ENCODE assay signal across 22 cellular contexts in genomic region chr22:18952022-18952421, GRCh38. TPM values are rescaled to one million over a fixed set of nuclear protein-coding genes. Genes with fewer than 3 reads are reported as not detected.
"Had no signal": no experiment of that assay in that cellular context is flagged by ENCODE, and none has a peak within 500 bp of the region (broad histone marks: within the 10 kb centered on the region; RNA-seq: fewer than 3 reads in every experiment).

No MANE protein-coding gene starts in this region.

- H3K4me1 Mint-ChIP-seq: naive B cell, T-cell had no signal

- H3K27me3 ChIP-seq: ascending aorta, thyroid gland had no signal

- H3K9me3 ChIP-seq: ascending aorta, thyroid gland had no signal

- H3K9me3 Mint-ChIP-seq: activated naive CD4-positive, alpha-beta T cell treated with anti-CD3 and anti-CD28 coated beads, Interleukin-2, amount 50 U/mL, for 72 hours; activated T-helper 1 cell treated with anti-CD3 and anti-CD28 coated beads, Interleukin-12 subunit alpha, Interleukin-12 subunit beta, Interleukin-2, Interleukin-4 antibody, amounts not matched to agents 30 ng/mL and 10 ng/mL and 1 ng/mL, durations not matched to agents 14 hours and 24 hours and 36 hours; naive B cell; T-cell; T-helper 2 cell treated with Interferon-gamma antibody and Interleukin-4, amounts not matched to agents 5 μg/mL and 100 μg/mL, for 36 hours had no signal

- H3K27ac ChIP-seq: ascending aorta, brain microvascular endothelial cell, thyroid gland, VCaP had no signal

- H3K4me3 Mint-ChIP-seq: activated T-helper 1 cell treated with anti-CD3 and anti-CD28 coated beads, Interleukin-12 subunit alpha, Interleukin-12 subunit beta, Interleukin-2, Interleukin-4 antibody, amounts not matched to agents 30 ng/mL and 10 ng/mL and 1 ng/mL, durations not matched to agents 14 hours and 24 hours and 36 hours; naive B cell; T-cell; T-helper 2 cell treated with Interferon-gamma antibody and Interleukin-4, amounts not matched to agents 5 μg/mL and 100 μg/mL, for 36 hours had no signal

- H3K4me3 ChIP-seq: ascending aorta, lung, thyroid gland had no signal

- ATAC-seq: activated naive CD4-positive, alpha-beta T cell treated with anti-CD3 and anti-CD28 coated beads, Interleukin-2, amount 50 U/mL, for 72 hours; sciatic nerve; stimulated activated naive CD8-positive, alpha-beta T cell treated with anti-CD3 and anti-CD28 coated beads, Interleukin-15, Interleukin-2, amounts not matched to agents 100 U/mL and 50 U/mL, for 24 hours; T-cell had no signal

- DNase-seq: activated CD4-positive, alpha-beta T cell treated with anti-CD3 and anti-CD28 coated beads for 1 hour; activated gamma-delta T cell; brain microvascular endothelial cell; central memory CD4-positive, alpha-beta T cell; effector memory CD4-positive, alpha-beta T cell; foreskin melanocyte; hippocampal formation; naive B cell; nucleus accumbens; stimulated activated CD4-positive, alpha-beta T cell treated with anti-CD3 and anti-CD28 coated beads, Interleukin-4, amount 100 ng/mL, for 24 hours; stimulated activated naive CD8-positive, alpha-beta T cell treated with anti-CD3 and anti-CD28 coated beads, Interleukin-15, Interleukin-2, amounts not matched to agents 100 U/mL and 50 U/mL, for 24 hours; thyroid gland had no signal

- H3K4me1 ChIP-seq: ascending aorta, thyroid gland had no signal

- H3K27ac Mint-ChIP-seq: activated naive CD4-positive, alpha-beta T cell treated with anti-CD3 and anti-CD28 coated beads, Interleukin-2, amount 50 U/mL, for 72 hours; activated T-helper 1 cell treated with anti-CD3 and anti-CD28 coated beads, Interleukin-12 subunit alpha, Interleukin-12 subunit beta, Interleukin-2, Interleukin-4 antibody, amounts not matched to agents 30 ng/mL and 10 ng/mL and 1 ng/mL, durations not matched to agents 14 hours and 24 hours and 36 hours; naive B cell; T-cell; T-helper 2 cell treated with Interferon-gamma antibody and Interleukin-4, amounts not matched to agents 5 μg/mL and 100 μg/mL, for 36 hours had no signal

- H3K36me3 ChIP-seq: ascending aorta, brain microvascular endothelial cell, thyroid gland had no signal

- H3K36me3 Mint-ChIP-seq: activated naive CD4-positive, alpha-beta T cell treated with anti-CD3 and anti-CD28 coated beads, Interleukin-2, amount 50 U/mL, for 72 hours; naive B cell; T-cell had no signal

RNA-seq across cellular contexts. Expression of gene PRODH, which starts 15.9 kb away (rescaled TPM):
- total RNA-seq: dermis microvascular lymphatic vessel endothelial cell, endothelial cell of umbilical vein had no signal
- polyA plus RNA-seq: endothelial cell of umbilical vein had no signal

RNA-seq across cellular contexts. Expression of gene DGCR6, which starts 45.9 kb away (rescaled TPM):
- total RNA-seq: ascending aorta had no signal
